8 cellular contexts compared by ENCODE assay signal in genomic region chr4:147732516-147733193, GRCh38. TPM values are rescaled to one million over a fixed set of nuclear protein-coding genes. Genes with fewer than 3 reads are reported as not detected.
DNase-seq lines count a peak whose midpoint lies in the region; ATAC-seq and TF ChIP-seq lines count a peak whose summit lies in the region.

No MANE protein-coding gene starts in this region.

- H3K18ac ChIP-seq in trophoblast cell (ENCODE audit: low read length) = peak overlapping the region; percentile 100

- H3K4me1 Mint-ChIP-seq in activated T-cell treated with anti-CD3 and anti-CD28 coated beads, Interleukin-2, amount 50 U/mL, for 4 hours (ENCODE audit: low read depth) = peaks cover 40% of the 10 kb centered on the region

- H3K4me2 ChIP-seq in trophoblast cell (ENCODE audit: low read length) = peak overlapping the region; percentile 79

- no peaks in the 10 kb centered on the region for H3K36me3 Mint-ChIP-seq in activated T-cell treated with anti-CD3 and anti-CD28 coated beads, Interleukin-2, amount 50 U/mL, for 4 hours (ENCODE audit: insufficient read depth)

- peak; percentile 32 for ATAC-seq in GM21381 (IDR thresholded peaks at IDR 0.05; ENCODE audit: unreplicated experiment)
- peak; percentile 30 to 35 for ATAC-seq in activated T-cell treated with anti-CD3 and anti-CD28 coated beads, Interleukin-2, amount 50 U/mL, for 4 hours

- peaks cover 21% of the 10 kb centered on the region for H3K79me1 ChIP-seq in trophoblast cell (ENCODE audit: low read length)

- no CpG with 5 or more reads among the region's 36 CpGs for WGBS in trophoblast cell (ENCODE audit: extremely low coverage, insufficient coverage, insufficient read length)

- peaks cover 21% of the 10 kb centered on the region for H3K79me2 ChIP-seq in trophoblast cell (ENCODE audit: control insufficient read depth, insufficient read depth, low read length, poor library complexity)

- H4K12ac ChIP-seq in trophoblast cell (ENCODE audit: low read depth, low read length) = peak overlapping the region; percentile 73

- peak overlapping the region; percentile 92 for H4K8ac ChIP-seq in trophoblast cell (ENCODE audit: low read depth, low read length)

- TF ChIP-seq CTCF in cardiac muscle cell (IDR thresholded peaks at IDR 0.05; ENCODE audit: low read depth, low read length) = no peak

- H2AFZ ChIP-seq in trophoblast cell (ENCODE audit: insufficient read depth, low read length, poor library complexity) = peak overlapping the region; percentile 98

- H3K4me1 ChIP-seq in HUES6 (ENCODE audit: control insufficient read depth, insufficient read depth, low read length) (peaks cover 59% of the 10 kb centered on the region), cardiac muscle cell (ENCODE audit: low read depth) (peaks cover 16% of the 10 kb centered on the region), trophoblast cell (ENCODE audit: control insufficient read depth in 1 of 2, insufficient read depth in 2 of 2, low read length in 2 of 2) (peaks cover 8 to 20% of the 10 kb centered on the region in 2 experiments)

- H3K27ac ChIP-seq in HUES6 (ENCODE audit: low read depth, low read length) = peak overlapping the region; percentile 44; the same call in 1 of the 2 replicates
- peak overlapping the region; percentile 44 for H3K27ac ChIP-seq in cardiac muscle cell
- H3K27ac ChIP-seq in trophoblast cell (ENCODE audit: low read depth, low read length) = peak overlapping the region; percentile 89

- H3K4me3 ChIP-seq in HUES6 (ENCODE audit: low read depth, low read length) (peak overlapping the region; percentile 99), cardiac muscle cell (peak overlapping the region; percentile 79), trophoblast cell (ENCODE audit: low read depth, low read length) (peak overlapping the region; percentile 97)

- peak overlapping the region; percentile 98 for H3K9ac ChIP-seq in HUES6 (ENCODE audit: low read length)
- peak overlapping the region; percentile 96 for H3K9ac ChIP-seq in trophoblast cell (ENCODE audit: low read length)

- H3K4me3 Mint-ChIP-seq in activated T-cell treated with anti-CD3 and anti-CD28 coated beads, Interleukin-2, amount 50 U/mL, for 4 hours = peak overlapping the region; percentile 91

- H3K4ac ChIP-seq in trophoblast cell (ENCODE audit: low read depth, low read length) = peak overlapping the region; percentile 99

- H2BK12ac ChIP-seq in trophoblast cell (ENCODE audit: low read length) = peak overlapping the region; percentile 98

- peak overlapping the region; percentile 99 for H2BK120ac ChIP-seq in trophoblast cell (ENCODE audit: insufficient read depth, low read length, poor library complexity)

- peak overlapping the region; percentile 97 for H2BK5ac ChIP-seq in trophoblast cell (ENCODE audit: low read depth, low read length, poor library complexity)

- H3K27me3 ChIP-seq in HUES6 (ENCODE audit: control insufficient read depth, insufficient read depth, low read length) = peaks cover 68% of the 10 kb centered on the region
- H3K27me3 ChIP-seq in cardiac muscle cell = no peaks in the 10 kb centered on the region
- H3K27me3 ChIP-seq in trophoblast cell (ENCODE audit: insufficient read depth, low read length) = no peaks in the 10 kb centered on the region

- H3K9me3 Mint-ChIP-seq in activated T-cell treated with anti-CD3 and anti-CD28 coated beads, Interleukin-2, amount 50 U/mL, for 4 hours = no peaks in the 10 kb centered on the region

- H3K36me3 ChIP-seq in HUES6 (ENCODE audit: control insufficient read depth, insufficient read depth, low read length) (no peaks in the 10 kb centered on the region), cardiac muscle cell (no peaks in the 10 kb centered on the region), trophoblast cell (ENCODE audit: control insufficient read depth in 1 of 2, insufficient read depth in 2 of 2, low read length in 2 of 2) (no peaks in the 10 kb centered on the region)

- peak overlapping the region; percentile 99 for H3K14ac ChIP-seq in trophoblast cell (ENCODE audit: low read length)

- H3K23ac ChIP-seq in trophoblast cell (ENCODE audit: low read length) = no peak overlapping the region

- no peaks in the 10 kb centered on the region for H3K9me3 ChIP-seq in HUES6 (ENCODE audit: control insufficient read depth, insufficient read depth, low read depth, low read length)
- H3K9me3 ChIP-seq in cardiac muscle cell (ENCODE audit: low read depth) = no peaks in the 10 kb centered on the region
- H3K9me3 ChIP-seq in trophoblast cell (ENCODE audit: insufficient read depth, low read depth, low read length) = no peaks in the 10 kb centered on the region

- DNase-seq in Daoy (ENCODE audit: low read depth) = peak; percentile 31
- no peak for DNase-seq in activated T-cell treated with anti-CD3 and anti-CD28 coated beads, Interleukin-2, amount 50 U/mL, for 4 hours
- peak; percentile 61 to 75 for DNase-seq in cardiac muscle cell (ENCODE audit: low read depth in 1 of 2, low spot score in 1 of 2)
- DNase-seq in trophoblast cell = peak; percentile 48 to 76
- DNase-seq in central memory CD4-positive, alpha-beta T cell = no peak
- no peak for DNase-seq in mesenteric fat pad (ENCODE audit: low spot score)

- peaks cover 11% of the 10 kb centered on the region for H3K27me3 Mint-ChIP-seq in activated T-cell treated with anti-CD3 and anti-CD28 coated beads, Interleukin-2, amount 50 U/mL, for 4 hours (ENCODE audit: low read depth)

- peak overlapping the region; percentile 94 for H4K91ac ChIP-seq in trophoblast cell (ENCODE audit: low read depth, low read length)

- peak overlapping the region; percentile 96 for H2AK5ac ChIP-seq in trophoblast cell (ENCODE audit: low read length)

RNA-seq across cellular contexts. Expression of gene ARHGAP10, which starts 0.8 kb away (rescaled TPM):
- 7.7 and 9.4 TPM in 2 replicates for total RNA-seq in Daoy (2014; rRNA removed; shearing (Covaris generic))
- total RNA-seq in activated T-cell treated with anti-CD3 and anti-CD28 coated beads, Interleukin-2, amount 50 U/mL, for 4 hours = 1 to 10 TPM; 4.3 to 5.9 (median 5.3) TPM
- total RNA-seq in cardiac muscle cell (15.0 TPM in 2 replicates), mesenteric fat pad (43.4 TPM)
- 10.4 and 12.1 TPM in 2 replicates for polyA plus RNA-seq in cardiac muscle cell
- 18.2 and 18.7 TPM in 2 replicates for polyA plus RNA-seq in trophoblast cell (2013)

RNA-seq across cellular contexts. Expression of gene PRMT9, which starts 48.7 kb away (rescaled TPM):
- total RNA-seq in Daoy (2014; rRNA removed; shearing (Covaris generic)) = 2.4 and 6.0 TPM in 2 replicates
- total RNA-seq in activated T-cell treated with anti-CD3 and anti-CD28 coated beads, Interleukin-2, amount 50 U/mL, for 4 hours = 1 to 10 TPM; 4.7 to 5.0 (median 5.0) TPM
- total RNA-seq in cardiac muscle cell (7.3 and 9.1 TPM in 2 replicates), mesenteric fat pad (11.5 TPM)
- polyA plus RNA-seq in cardiac muscle cell = 7.7 and 11.0 TPM in 2 replicates
- 4.2 and 4.4 TPM in 2 replicates for polyA plus RNA-seq in trophoblast cell (2013)

Comparison
In these comparisons a context has a peak if more than half of its experiments do, and no peak if none do; other contexts are left out.
1. DNase-seq: peak in Daoy (single experiment), cardiac muscle cell (2 of 2) and trophoblast cell (2 of 2); none in activated T-cell treated with anti-CD3 and anti-CD28 coated beads, Interleukin-2, amount 50 U/mL, for 4 hours (single experiment), central memory CD4-positive, alpha-beta T cell (single experiment) and mesenteric fat pad (single experiment).
2. Peak in every context shown above with its lines, with median percentiles within 50 percentile points of each other: H3K27ac ChIP-seq and H3K4me3 ChIP-seq.